9 cellular contexts compared by ENCODE assay signal in genomic region chr5:149561848-149562247, GRCh38. TPM values are rescaled to one million over a fixed set of nuclear protein-coding genes. Genes with fewer than 3 reads are reported as not detected.
DNase-seq lines count a peak whose midpoint lies in the region; ATAC-seq and TF ChIP-seq lines count a peak whose summit lies in the region.
"Had no signal": no experiment of that assay in that cellular context is flagged by ENCODE, and none has a peak within 500 bp of the region (broad histone marks: within the 10 kb centered on the region; RNA-seq: fewer than 3 reads in every experiment).

No MANE protein-coding gene starts in this region.

- H3K27ac ChIP-seq in SK-N-SH (ENCODE audit: low read depth in 2 of 2, low read length in 1 of 2) (peak overlapping the region; percentile 88 to 98), foreskin keratinocyte (peak overlapping the region; percentile 96)

- H3K4me3 ChIP-seq in SK-N-SH (ENCODE audit: low read depth in 2 of 2, low read length in 1 of 2): peak overlapping the region; percentile 19 to 42; a peak in 3 of 4 replicates

- no peak overlapping the region for H3K4me3 Mint-ChIP-seq in activated CD4-positive, alpha-beta T cell treated with anti-CD3 and anti-CD28 coated beads, Interleukin-2, amount 10 ng/mL, durations not matched to agents 24 days and 14 days
- H3K4me3 Mint-ChIP-seq: activated naive CD8-positive, alpha-beta T cell treated with anti-CD3 and anti-CD28 coated beads, Interleukin-2, amount 10 ng/mL, durations not matched to agents 7 days and 5 days had no signal

- no peaks in the 10 kb centered on the region for H3K9me3 ChIP-seq in SK-N-SH

- peak overlapping the region; percentile 73; the same call in 1 of the 2 replicates for H3K4me2 ChIP-seq in SK-N-SH

- H3K9me3 Mint-ChIP-seq in activated CD4-positive, alpha-beta T cell treated with anti-CD3 and anti-CD28 coated beads, Interleukin-2, amount 10 ng/mL, durations not matched to agents 24 days and 14 days: no peaks in the 10 kb centered on the region
- H3K9me3 Mint-ChIP-seq: activated naive CD8-positive, alpha-beta T cell treated with anti-CD3 and anti-CD28 coated beads, Interleukin-2, amount 10 ng/mL, durations not matched to agents 7 days and 5 days had no signal

- H3K9me2 ChIP-seq in SK-N-SH: no peaks in the 10 kb centered on the region

- peak overlapping the region; percentile 77 for H3K9ac ChIP-seq in SK-N-SH

- WGBS in SK-N-SH (ENCODE audit: low lambda C conversion rate): 11% methylated on average over 2 of the region's 2 CpGs

- H3K36me3 ChIP-seq in SK-N-SH (replicated peaks in 1 of 2; ENCODE audit: control insufficient read depth in 1 of 2, insufficient read depth in 2 of 2, low read length in 1 of 2): no peaks in the 10 kb centered on the region

- H3K79me2 ChIP-seq in SK-N-SH (ENCODE audit: insufficient read depth): peaks cover 5% of the 10 kb centered on the region; the same call in 1 of the 2 replicates

- H3K27me3 Mint-ChIP-seq in activated CD4-positive, alpha-beta T cell treated with anti-CD3 and anti-CD28 coated beads, Interleukin-2, amount 10 ng/mL, durations not matched to agents 24 days and 14 days: no peaks in the 10 kb centered on the region
- H3K27me3 Mint-ChIP-seq: activated naive CD8-positive, alpha-beta T cell treated with anti-CD3 and anti-CD28 coated beads, Interleukin-2, amount 10 ng/mL, durations not matched to agents 7 days and 5 days had no signal

- peak; percentile 39 to 83; a peak in 3 of 4 replicates for TF ChIP-seq EP300 in SK-N-SH (IDR thresholded peaks at IDR 0.05; ENCODE audit: borderline replicate concordance in 1 of 2, low read depth in 1 of 2, low read length in 1 of 2)

- H4K20me1 ChIP-seq in SK-N-SH (ENCODE audit: insufficient read depth): no peaks in the 10 kb centered on the region

- H3K27ac Mint-ChIP-seq in activated CD4-positive, alpha-beta T cell treated with anti-CD3 and anti-CD28 coated beads, Interleukin-2, amount 10 ng/mL, durations not matched to agents 24 days and 14 days: peak overlapping the region; percentile 17
- H3K27ac Mint-ChIP-seq: activated naive CD8-positive, alpha-beta T cell treated with anti-CD3 and anti-CD28 coated beads, Interleukin-2, amount 10 ng/mL, durations not matched to agents 7 days and 5 days had no signal

- POLR2A ChIA-PET in SK-N-SH (lab: Yijun Ruan, JAX): interaction anchor here (1.7 kb wide), 1 partner anchor 10 kb away, joined by 5 read pairs; the partner anchor contains the start of gene CSNK1A1
- POLR2A ChIA-PET in HEK293T (lab: Yijun Ruan, JAX): interaction anchor here (0.9 to 4.6 kb wide), 8 partner anchors 10 to 217 kb away, joined by 3 to 26 read pairs (median 4); partner anchors contain the start of genes CSNK1A1, GRPEL2 and PCYOX1L

- TF ChIP-seq RAD21 in SK-N-SH (IDR thresholded peaks at IDR 0.05; ENCODE audit: low read length): no peak

- H2AFZ ChIP-seq in SK-N-SH (ENCODE audit: low read depth): peak overlapping the region; percentile 38; the same call in 1 of the 2 replicates

- no peaks in the 10 kb centered on the region for H3K27me3 ChIP-seq in SK-N-SH (ENCODE audit: insufficient read depth)
- no peaks in the 10 kb centered on the region for H3K27me3 ChIP-seq in foreskin keratinocyte

- peaks cover 10 to 28% of the 10 kb centered on the region in 2 experiments for H3K4me1 ChIP-seq in SK-N-SH (ENCODE audit: control insufficient read depth in 1 of 2, insufficient read depth in 2 of 2, low read depth in 1 of 2, low read length in 1 of 2)
- peaks cover 34% of the 10 kb centered on the region for H3K4me1 ChIP-seq in foreskin keratinocyte

- peak; percentile 89 for ATAC-seq in foreskin keratinocyte

- no peaks in the 10 kb centered on the region for H3K36me3 Mint-ChIP-seq in activated CD4-positive, alpha-beta T cell treated with anti-CD3 and anti-CD28 coated beads, Interleukin-2, amount 10 ng/mL, durations not matched to agents 24 days and 14 days (ENCODE audit: low read depth)
- H3K36me3 Mint-ChIP-seq: activated naive CD8-positive, alpha-beta T cell treated with anti-CD3 and anti-CD28 coated beads, Interleukin-2, amount 10 ng/mL, durations not matched to agents 7 days and 5 days had no signal

- no peak for DNase-seq in activated CD4-positive, alpha-beta T cell treated with anti-CD3 and anti-CD28 coated beads, Interleukin-2, amount 10 ng/mL, durations not matched to agents 24 days and 14 days
- DNase-seq in activated CD4-positive, alpha-beta T cell treated with anti-CD3 and anti-CD28 coated beads, Interleukin-2, amount 50 U/mL, for 48 hours: no peak
- DNase-seq in SK-N-SH: peak; percentile 50
- peak; percentile 90 to 95 for DNase-seq in foreskin keratinocyte
- peak; percentile 98 for DNase-seq in renal cortical epithelial cell (ENCODE audit: low read depth)
- DNase-seq in Ammon's horn (ENCODE audit: low spot score): no peak
- DNase-seq in GM19240 (ENCODE audit: insufficient read length, low spot score): no peak
- DNase-seq in HEK293T (ENCODE audit: extremely low spot score): no peak
- DNase-seq: activated naive CD8-positive, alpha-beta T cell treated with anti-CD3 and anti-CD28 coated beads, Interleukin-2, amount 10 ng/mL, durations not matched to agents 7 days and 5 days had no signal

- peaks cover 20% of the 10 kb centered on the region for H3K4me1 Mint-ChIP-seq in activated CD4-positive, alpha-beta T cell treated with anti-CD3 and anti-CD28 coated beads, Interleukin-2, amount 10 ng/mL, durations not matched to agents 24 days and 14 days

- TF ChIP-seq CTCF in SK-N-SH (IDR thresholded peaks at IDR 0.05): no peak
- TF ChIP-seq CTCF in foreskin keratinocyte (conservative IDR thresholded peaks at IDR 0.05): no peak

- CTCF ChIA-PET in SK-N-SH (lab: Yijun Ruan, JAX): interaction anchor here (0.7 to 7.1 kb wide), 14 partner anchors 10 to 821 kb away, joined by 3 to 111 read pairs (median 4); partner anchors contain the start of gene CSNK1A1
- CTCF ChIA-PET in HEK293T (lab: Yijun Ruan, JAX): interaction anchor here (0.7 to 2.6 kb wide), 8 partner anchors 11 to 190 kb away, joined by 3 to 14 read pairs (median 8); no protein-coding TSS in a partner anchor

- intact Hi-C loops in activated CD4-positive, alpha-beta T cell treated with anti-CD3 and anti-CD28 coated beads, Interleukin-2, amount 10 ng/mL, durations not matched to agents 24 days and 14 days (cut with micrococcal nuclease): loop anchor here (5.0 kb wide), 3 partner anchors 45 to 420 kb away; partner anchors contain the start of gene ABLIM3

- peaks cover 47% of the 10 kb centered on the region for H3F3A ChIP-seq in SK-N-SH (replicated peaks; ENCODE audit: insufficient read depth)

TF ChIP-seq in SK-N-SH, 30 proteins besides CTCF, POLR2A, EP300 and RAD21 (continues in another document):
- peak; percentile 39; the same call in 1 of the 2 replicates for TF ChIP-seq GABPA (IDR thresholded peaks at IDR 0.05; ENCODE audit: low read depth)
- no peak for TF ChIP-seq FOXJ3 (CRISPR knock-in tag; IDR thresholded peaks at IDR 0.05)
- TF ChIP-seq EZH2phosphoT487 (IDR thresholded peaks at IDR 0.05; ENCODE audit: borderline replicate concordance, low read depth): no peak
- TF ChIP-seq USF1 (IDR thresholded peaks at IDR 0.05; ENCODE audit: borderline replicate concordance, low read depth): peak; percentile 44; the same call in 1 of the 2 replicates
- no peak for TF ChIP-seq CHD2 (IDR thresholded peaks at IDR 0.05; ENCODE audit: low read length, partially characterized antibody)
- TF ChIP-seq ELF1 (IDR thresholded peaks at IDR 0.05): peak; percentile 74
- TF ChIP-seq TAF1 (IDR thresholded peaks at IDR 0.05; ENCODE audit: borderline replicate concordance, low read depth, low read length): peak; percentile 74

TF ChIP-seq in HEK293T, 16 proteins besides CTCF, POLR2A, EP300 and RAD21:
- no peak for TF ChIP-seq HDGF (IDR thresholded peaks at IDR 0.05; ENCODE audit: borderline replicate concordance)
- no peak for TF ChIP-seq SUZ12 (IDR thresholded peaks at IDR 0.05)
- no peak for TF ChIP-seq NFRKB (IDR thresholded peaks at IDR 0.05)
- no peak for TF ChIP-seq BHLHE40 (IDR thresholded peaks at IDR 0.05; ENCODE audit: borderline replicate concordance)
- no peak for TF ChIP-seq SP1 (IDR thresholded peaks at IDR 0.05)
- no peak for TF ChIP-seq ZNF384 (IDR thresholded peaks at IDR 0.05)
- TF ChIP-seq TARDBP (IDR thresholded peaks at IDR 0.05): no peak
- TF ChIP-seq PKNOX1 (IDR thresholded peaks at IDR 0.05): no peak
- no peak for TF ChIP-seq CTBP1 (IDR thresholded peaks at IDR 0.05; ENCODE audit: borderline replicate concordance)
- TF ChIP-seq LEF1 (IDR thresholded peaks at IDR 0.05; ENCODE audit: borderline replicate concordance): no peak
TF ChIP-seq in HEK293T: peak in this region for 0.

RNA-seq across cellular contexts. Expression of gene CSNK1A1, which starts 10.6 kb away (rescaled TPM):
- total RNA-seq in activated CD4-positive, alpha-beta T cell treated with anti-CD3 and anti-CD28 coated beads, Interleukin-2, amount 10 ng/mL, durations not matched to agents 24 days and 14 days: 175 TPM in 2 replicates
- polyA plus RNA-seq in SK-N-SH (2012; rRNA removed) (70.7 and 96.6 TPM in 2 replicates), foreskin keratinocyte (93.4 and 93.8 TPM in 2 replicates)
- 109 and 118 TPM in 2 replicates for polyA plus RNA-seq in SK-N-SH (2012; cell fraction: cytosol; rRNA removed)
- polyA plus RNA-seq in SK-N-SH (2012; cell fraction: nucleus; rRNA removed): 63.2 and 77.8 TPM in 2 replicates
- total RNA-seq in foreskin keratinocyte (283 and 324 TPM in 2 replicates), renal cortical epithelial cell (316 and 512 TPM in 2 replicates)

RNA-seq across cellular contexts. Expression of gene ARHGEF37, which starts 19.4 kb away (rescaled TPM):
- 1.5 and 1.8 TPM in 2 replicates for total RNA-seq in activated CD4-positive, alpha-beta T cell treated with anti-CD3 and anti-CD28 coated beads, Interleukin-2, amount 10 ng/mL, durations not matched to agents 24 days and 14 days
- polyA plus RNA-seq in SK-N-SH (2012; rRNA removed): 0.94 and 1.3 TPM in 2 replicates
- 0.76 and 1.1 TPM in 2 replicates for polyA plus RNA-seq in SK-N-SH (2012; cell fraction: cytosol; rRNA removed)
- 1.2 and 2.1 TPM in 2 replicates for polyA plus RNA-seq in SK-N-SH (2012; cell fraction: nucleus; rRNA removed)
- 2.6 and 2.7 TPM in 2 replicates for total RNA-seq in foreskin keratinocyte
- 0.96 and 1.2 TPM in 2 replicates for polyA plus RNA-seq in foreskin keratinocyte
- 10.2 and 10.8 TPM in 2 replicates for total RNA-seq in renal cortical epithelial cell

Comparison
In these comparisons a context has a peak if more than half of its experiments do, and no peak if none do; other contexts are left out.
1. DNase-seq: peak in SK-N-SH (single experiment), foreskin keratinocyte (2 of 2) and renal cortical epithelial cell (single experiment); none in activated CD4-positive, alpha-beta T cell treated with anti-CD3 and anti-CD28 coated beads, Interleukin-2, amount 10 ng/mL, durations not matched to agents 24 days and 14 days (single experiment), activated CD4-positive, alpha-beta T cell treated with anti-CD3 and anti-CD28 coated beads, Interleukin-2, amount 50 U/mL, for 48 hours (0 of 2), Ammon's horn (single experiment), GM19240 (single experiment) and HEK293T (single experiment).